ENCODE assay signal across 21 cellular contexts in genomic region chr6:142870787-142871371, GRCh38.
DNase-seq lines count a peak whose midpoint lies in the region; ATAC-seq and TF ChIP-seq lines count a peak whose summit lies in the region.
"Had no signal": no experiment of that assay in that cellular context is flagged by ENCODE, and none has a peak within 500 bp of the region (broad histone marks: within the 10 kb centered on the region; RNA-seq: fewer than 3 reads in every experiment).

No MANE protein-coding gene starts in this region.

- H3K27ac Mint-ChIP-seq in natural killer cell treated with Interleukin-12 subunit alpha and Interleukin-12 subunit beta and Interleukin-15 and Interleukin-18, amount 100 ng/mL, for 72 hours, result peak overlapping the region; percentile 82 to 94
- H3K27ac Mint-ChIP-seq in natural killer cell (peak overlapping the region in 1 of 2 donors; percentile 27), activated B cell treated with CpG ODN at 0.5 μM for 24 hours (peak overlapping the region; percentile 26)
- H3K27ac Mint-ChIP-seq: endodermal cell, neural progenitor cell had no signal

- H3K4me2 ChIP-seq in OCI-LY7 (ENCODE audit: low read length), result no peak overlapping the region
- H3K4me2 ChIP-seq: neural progenitor cell had no signal

- peak overlapping the region; percentile 62 for H3K4me3 Mint-ChIP-seq in natural killer cell treated with Interleukin-12 subunit alpha and Interleukin-12 subunit beta and Interleukin-15 and Interleukin-18, amount 100 ng/mL, for 72 hours
- H3K4me3 Mint-ChIP-seq in natural killer cell, result no peak overlapping the region
- H3K4me3 Mint-ChIP-seq in activated B cell treated with CpG ODN at 0.5 μM for 24 hours, result no peak overlapping the region
- H3K4me3 Mint-ChIP-seq: brain, endodermal cell, neural progenitor cell had no signal

- peaks cover 28% of the 10 kb centered on the region for H3K36me3 Mint-ChIP-seq in natural killer cell treated with Interleukin-12 subunit alpha and Interleukin-12 subunit beta and Interleukin-15 and Interleukin-18, amount 100 ng/mL, for 72 hours
- H3K36me3 Mint-ChIP-seq in natural killer cell, result no peaks in the 10 kb centered on the region
- peaks cover 6% of the 10 kb centered on the region for H3K36me3 Mint-ChIP-seq in activated B cell treated with CpG ODN at 0.5 μM for 24 hours (ENCODE audit: low read depth)
- H3K36me3 Mint-ChIP-seq: brain, neural progenitor cell had no signal

- H3K27ac ChIP-seq in OCI-LY7 (ENCODE audit: low read depth, low read length, poor library complexity, severe bottlenecking), result no peak overlapping the region
- H3K27ac ChIP-seq: BLaER1, neural progenitor cell, RWPE1 had no signal

- no peak for DNase-seq in natural killer cell treated with Interleukin-12 subunit alpha and Interleukin-12 subunit beta and Interleukin-15 and Interleukin-18, amount 100 ng/mL, for 72 hours (ENCODE audit: low spot score)
- no peak for DNase-seq in natural killer cell
- DNase-seq in activated B cell treated with CpG ODN at 0.5 μM for 24 hours, result no peak
- DNase-seq in fibroblast of the aortic adventitia (ENCODE audit: low read depth), result peak; percentile 15
- DNase-seq in DMS114 treated with DMSO at 0.1 percent for 48 hours (lab: John Stamatoyannopoulos, UW; ENCODE audit: unreplicated experiment), result no peak
- DNase-seq in NCI-H1105 (lab: John Stamatoyannopoulos, UW), result no peak
- DNase-seq in OCI-M2 (lab: John Stamatoyannopoulos, UW; ENCODE audit: unreplicated experiment), result no peak
- DNase-seq in OCI-LY7 (ENCODE audit: low spot score), result no peak
- DNase-seq: activated CD4-positive, CD25-positive, alpha-beta regulatory T cell; endodermal cell; HCEC 1CT; MV-4-11; NCI-H82; stimulated activated CD4-positive, alpha-beta T cell treated with anti-CD3 and anti-CD28 coated beads, Interleukin-4, amount 100 ng/mL, for 4 hours had no signal

- H3K4me3 ChIP-seq in fibroblast of the aortic adventitia (ENCODE audit: low read depth, low read length) (no peak overlapping the region), OCI-LY7 (ENCODE audit: low read depth, low read length, poor library complexity, severe bottlenecking) (no peak overlapping the region)
- H3K4me3 ChIP-seq: BLaER1, gastroesophageal sphincter, lung, neural progenitor cell had no signal

- no peak for TF ChIP-seq CTCF in natural killer cell (IDR thresholded peaks at IDR 0.05)
- TF ChIP-seq CTCF in activated B cell treated with CpG ODN at 0.5 μM for 24 hours (IDR thresholded peaks at IDR 0.05), result no peak
- TF ChIP-seq CTCF in fibroblast of the aortic adventitia (IDR thresholded peaks at IDR 0.05; ENCODE audit: insufficient read depth, low read length), result no peak
- no peak for TF ChIP-seq CTCF in OCI-LY7 (conservative IDR thresholded peaks at IDR 0.05; ENCODE audit: low read length)

- no TSS peak for BruUV-seq in OCI-LY7 (replicated peaks; lab: Mats Ljungman, UMichigan)

- H3K9me3 Mint-ChIP-seq in natural killer cell treated with Interleukin-12 subunit alpha and Interleukin-12 subunit beta and Interleukin-15 and Interleukin-18, amount 100 ng/mL, for 72 hours, result peaks cover 4% of the 10 kb centered on the region
- H3K9me3 Mint-ChIP-seq in natural killer cell (no peaks in the 10 kb centered on the region), activated B cell treated with CpG ODN at 0.5 μM for 24 hours (no peaks in the 10 kb centered on the region)
- H3K9me3 Mint-ChIP-seq: activated T-helper 2 cell treated with anti-CD3 and anti-CD28 coated beads, Interferon-gamma antibody, Interleukin-2, Interleukin-4, amounts not matched to agents 10 μg/mL and 5 μg/mL and 100 μg/mL, durations not matched to agents 14 hours and 24 hours and 36 hours; brain; endodermal cell; neural progenitor cell had no signal

- no peaks in the 10 kb centered on the region for H3K27me3 Mint-ChIP-seq in natural killer cell treated with Interleukin-12 subunit alpha and Interleukin-12 subunit beta and Interleukin-15 and Interleukin-18, amount 100 ng/mL, for 72 hours
- H3K27me3 Mint-ChIP-seq in natural killer cell (ENCODE audit: low read depth in 2 of 2), result no peaks in the 10 kb centered on the region
- no peaks in the 10 kb centered on the region for H3K27me3 Mint-ChIP-seq in activated B cell treated with CpG ODN at 0.5 μM for 24 hours
- H3K27me3 Mint-ChIP-seq: brain had no signal

- CTCF ChIA-PET in activated B cell treated with CpG ODN at 0.5 μM for 24 hours (lab: Charles Lee) (no interaction called here), OCI-LY7 (lab: Charles Lee; ENCODE audit: unreplicated experiment) (no interaction called here)

- H3K79me2 ChIP-seq in OCI-LY7 (ENCODE audit: insufficient read depth, low read depth, low read length), result peaks cover 64% of the 10 kb centered on the region; the same call in 1 of the 2 replicates

- peaks cover 46% of the 10 kb centered on the region for H3K4me1 ChIP-seq in OCI-LY7 (ENCODE audit: insufficient read depth, low read length, poor library complexity, severe bottlenecking)
- H3K4me1 ChIP-seq: neural progenitor cell had no signal

- peaks cover 8% of the 10 kb centered on the region; the same call in 1 of the 2 replicates for H3K36me3 ChIP-seq in OCI-LY7 (ENCODE audit: insufficient read depth, low read length)
- H3K36me3 ChIP-seq: gastroesophageal sphincter, neural progenitor cell had no signal

- H3K9me2 ChIP-seq in OCI-LY7 (ENCODE audit: insufficient read depth, low read length), result no peaks in the 10 kb centered on the region

- H3K4me1 Mint-ChIP-seq in natural killer cell treated with Interleukin-12 subunit alpha and Interleukin-12 subunit beta and Interleukin-15 and Interleukin-18, amount 100 ng/mL, for 72 hours (ENCODE audit: low read depth in 2 of 2), result peaks cover 75 to 81% of the 10 kb centered on the region in 2 donors
- peaks cover 58 to 64% of the 10 kb centered on the region in 2 donors for H3K4me1 Mint-ChIP-seq in natural killer cell
- peaks cover 87% of the 10 kb centered on the region for H3K4me1 Mint-ChIP-seq in activated B cell treated with CpG ODN at 0.5 μM for 24 hours

- intact Hi-C loops in natural killer cell (cut with micrococcal nuclease), result loop anchor here (5.0 kb wide), 1 partner anchor 41 kb away; no protein-coding TSS in a partner anchor
- intact Hi-C loops in activated B cell treated with CpG ODN at 0.5 μM for 24 hours (cut with micrococcal nuclease), result loop anchor here (1.0 kb wide), 1 partner anchor 10 kb away; no protein-coding TSS in a partner anchor
- intact Hi-C loops in OCI-LY7 (cut with micrococcal nuclease; ENCODE audit: unreplicated experiment), result no loop called here

- no peak for ATAC-seq in natural killer cell treated with Interleukin-12 subunit alpha and Interleukin-12 subunit beta and Interleukin-15 and Interleukin-18, amount 100 ng/mL, for 72 hours
- ATAC-seq in natural killer cell, result no peak
- ATAC-seq in activated B cell treated with CpG ODN at 0.5 μM for 24 hours (ENCODE audit: low read depth), result no peak
- ATAC-seq: gastroesophageal sphincter had no signal

- H3K9me3 ChIP-seq in OCI-LY7 (ENCODE audit: low read length), result no peaks in the 10 kb centered on the region
- H3K9me3 ChIP-seq: BLaER1, gastroesophageal sphincter had no signal

- H2AFZ ChIP-seq in OCI-LY7 (ENCODE audit: low read length), result no peak overlapping the region
- H2AFZ ChIP-seq: neural progenitor cell had no signal

- POLR2A ChIA-PET in activated B cell treated with CpG ODN at 0.5 μM for 24 hours (lab: Charles Lee) (no interaction called here), OCI-LY7 (lab: Charles Lee) (no interaction called here)

- H4K20me1 ChIP-seq in OCI-LY7 (ENCODE audit: insufficient read depth, low read length), result peaks cover 7% of the 10 kb centered on the region; the same call in 1 of the 2 replicates
